In the genomic region with DNA sequence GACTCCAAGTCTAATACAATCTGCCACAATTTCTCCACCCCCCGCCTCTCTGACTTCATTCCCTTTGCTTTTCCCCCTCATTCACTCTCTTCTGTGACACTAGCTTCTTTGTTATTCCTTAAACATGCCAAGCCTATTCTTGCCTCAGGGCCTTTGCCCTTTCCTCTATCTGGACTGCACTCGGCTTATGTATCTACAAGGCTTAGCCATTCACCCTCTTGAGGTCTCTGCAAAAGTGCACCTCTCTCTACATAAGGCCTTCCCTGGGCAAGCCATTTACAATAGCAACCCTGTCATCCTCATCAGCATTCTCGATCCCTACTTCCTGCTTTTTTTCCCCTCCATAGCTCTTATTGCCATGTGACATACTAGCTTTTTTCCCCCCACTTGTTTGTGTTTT, we compare ENCODE assay signal across 30 cellular contexts.
DNase-seq lines count a peak whose midpoint lies in the region; ATAC-seq and TF ChIP-seq lines count a peak whose summit lies in the region.
"Had no signal": no experiment of that assay in that cellular context is flagged by ENCODE, and none has a peak within 500 bp of the region (broad histone marks: within the 10 kb centered on the region; RNA-seq: fewer than 3 reads in every experiment).

No MANE protein-coding gene starts in this region.

- H3K36me3 ChIP-seq in tibial nerve: no peaks in the 10 kb centered on the region
- H3K36me3 ChIP-seq: colonic mucosa, esophagus squamous epithelium, vagina, WERI-Rb-1 had no signal

- CTCF ChIA-PET in activated CD8-positive, alpha-beta memory T cell treated with anti-CD3 and anti-CD28 coated beads, Interleukin-2, amount 10 ng/mL, durations not matched to agents 7 days and 5 days (lab: Charles Lee): interaction anchor here (0.6 kb wide), 1 partner anchor 818 kb away, joined by 3 read pairs; no protein-coding TSS in a partner anchor

- TF ChIP-seq CTCF in type B pancreatic cell (conservative IDR thresholded peaks at IDR 0.05): no peak
- no peak for TF ChIP-seq CTCF in GM20000 (IDR thresholded peaks at IDR 0.05; ENCODE audit: extremely low read depth, missing control alignments)
- no peak for TF ChIP-seq CTCF in tibial nerve (IDR thresholded peaks at IDR 0.05)

- H3K9me3 Mint-ChIP-seq in activated CD8-positive, alpha-beta memory T cell treated with anti-CD3 and anti-CD28 coated beads, Interleukin-2, amount 10 ng/mL, durations not matched to agents 7 days and 5 days (ENCODE audit: low read depth): no peaks in the 10 kb centered on the region
- no peaks in the 10 kb centered on the region for H3K9me3 Mint-ChIP-seq in type B pancreatic cell
- H3K9me3 Mint-ChIP-seq: activated naive CD4-positive, alpha-beta T cell treated with anti-CD3 and anti-CD28 coated beads, Interleukin-2, amount 50 U/mL, for 24 hours; activated T-helper 17 cell treated with anti-CD3 and anti-CD28 coated beads, Interleukin-2, amount 50 U/mL, for 72 hours; CD4-positive, alpha-beta memory T cell; memory B cell had no signal

- peaks cover 5% of the 10 kb centered on the region for H3K4me1 Mint-ChIP-seq in activated CD8-positive, alpha-beta memory T cell treated with anti-CD3 and anti-CD28 coated beads, Interleukin-2, amount 10 ng/mL, durations not matched to agents 7 days and 5 days
- H3K4me1 Mint-ChIP-seq in type B pancreatic cell (ENCODE audit: unreplicated experiment): peaks cover 31% of the 10 kb centered on the region
- H3K4me1 Mint-ChIP-seq: activated naive CD4-positive, alpha-beta T cell treated with anti-CD3 and anti-CD28 coated beads, Interleukin-2, amount 50 U/mL, for 24 hours had no signal

- TF ChIP-seq EP300 in tibial nerve (IDR thresholded peaks at IDR 0.05): no peak

- H3K27me3 ChIP-seq in tibial nerve: no peaks in the 10 kb centered on the region
- H3K27me3 ChIP-seq: colonic mucosa, esophagus squamous epithelium, hepatocyte, testis, vagina had no signal

- WGBS in tibial nerve, 2 donors: 48 to 55% methylated on average over 3 of the region's 3 CpGs

- H3K27ac Mint-ChIP-seq in activated CD8-positive, alpha-beta memory T cell treated with anti-CD3 and anti-CD28 coated beads, Interleukin-2, amount 10 ng/mL, durations not matched to agents 7 days and 5 days: no peak overlapping the region
- peak overlapping the region; percentile 31 for H3K27ac Mint-ChIP-seq in type B pancreatic cell
- H3K27ac Mint-ChIP-seq: activated naive CD4-positive, alpha-beta T cell treated with anti-CD3 and anti-CD28 coated beads, Interleukin-2, amount 50 U/mL, for 24 hours; activated T-helper 17 cell treated with anti-CD3 and anti-CD28 coated beads, Interleukin-2, amount 50 U/mL, for 72 hours; CD4-positive, alpha-beta memory T cell; memory B cell had no signal

- ATAC-seq in activated CD8-positive, alpha-beta memory T cell treated with anti-CD3 and anti-CD28 coated beads, Interleukin-2, amount 10 ng/mL, durations not matched to agents 7 days and 5 days: no peak
- ATAC-seq: activated T-helper 17 cell treated with anti-CD3 and anti-CD28 coated beads, Interleukin-2, amount 50 U/mL, for 72 hours; left colon; stimulated activated naive CD8-positive, alpha-beta T cell treated with anti-CD3 and anti-CD28 coated beads, Interleukin-15, Interleukin-2, amounts not matched to agents 100 U/mL and 50 U/mL, for 24 hours had no signal

- TF ChIP-seq POLR2A in tibial nerve (IDR thresholded peaks at IDR 0.05): no peak

- H3K9me3 ChIP-seq in tibial nerve: no peaks in the 10 kb centered on the region
- H3K9me3 ChIP-seq: colonic mucosa, esophagus squamous epithelium, testis, vagina had no signal

- peaks cover 0 to 22% (median 2%) of the 10 kb centered on the region in 4 donors for H3K4me1 ChIP-seq in tibial nerve
- H3K4me1 ChIP-seq: colonic mucosa, esophagus squamous epithelium, testis had no signal

- H3K27me3 Mint-ChIP-seq in activated CD8-positive, alpha-beta memory T cell treated with anti-CD3 and anti-CD28 coated beads, Interleukin-2, amount 10 ng/mL, durations not matched to agents 7 days and 5 days: no peaks in the 10 kb centered on the region
- H3K27me3 Mint-ChIP-seq in type B pancreatic cell: no peaks in the 10 kb centered on the region
- H3K27me3 Mint-ChIP-seq: activated naive CD4-positive, alpha-beta T cell treated with anti-CD3 and anti-CD28 coated beads, Interleukin-2, amount 50 U/mL, for 24 hours; activated T-helper 17 cell treated with anti-CD3 and anti-CD28 coated beads, Interleukin-2, amount 50 U/mL, for 72 hours; CD4-positive, alpha-beta memory T cell; memory B cell had no signal

- H3K27ac ChIP-seq in tibial nerve: peak overlapping the region in 1 of 4 donors; percentile 39
- H3K27ac ChIP-seq: colonic mucosa, esophagus squamous epithelium, hepatocyte, testis, vagina, WERI-Rb-1 had no signal

- no peak overlapping the region for H3K4me3 ChIP-seq in tibial nerve
- H3K4me3 ChIP-seq: colonic mucosa, esophagus squamous epithelium, hepatocyte, testis, vagina had no signal

- no peak for DNase-seq in activated CD8-positive, alpha-beta memory T cell treated with anti-CD3 and anti-CD28 coated beads, Interleukin-2, amount 10 ng/mL, durations not matched to agents 7 days and 5 days
- no peak for DNase-seq in activated CD8-positive, alpha-beta memory T cell treated with anti-CD3 and anti-CD28 coated beads for 24 hours
- DNase-seq in RPMI7951 (ENCODE audit: low read depth): peak; percentile 66
- peak; percentile 93 for DNase-seq in islet precursor cell
- DNase-seq in type B pancreatic cell (ENCODE audit: extremely low spot score, unreplicated experiment): no peak
- no peak for DNase-seq in NCI-H2029 (lab: John Stamatoyannopoulos, UW)
- DNase-seq in GM20000 (ENCODE audit: low spot score): no peak
- DNase-seq in tibial nerve (ENCODE audit: low spot score in 2 of 2): no peak
- DNase-seq: activated CD4-positive, alpha-beta T cell treated with anti-CD3 and anti-CD28 coated beads, Interleukin-2, amount 50 U/mL, for 1 hour; activated CD8-positive, alpha-beta memory T cell treated with anti-CD3 and anti-CD28 coated beads, Interleukin-2, amount 50 U/mL, for 48 hours; AML-193; CD4-positive, alpha-beta memory T cell; colonic mucosa; DMS 273 treated with DMSO at 0.1 percent for 48 hours; esophagus squamous epithelium; HCEC 1CT; KBM-7; left colon; NCI-H510A treated with DMSO at 0.1 percent for 48 hours; nucleus accumbens; SIG-M5; stimulated activated naive CD8-positive, alpha-beta T cell treated with anti-CD3 and anti-CD28 coated beads, Interleukin-15, Interleukin-2, amounts not matched to agents 100 U/mL and 50 U/mL, for 24 hours; T1000; testis; WERI-Rb-1 had no signal

- peaks cover 3% of the 10 kb centered on the region for H3K36me3 Mint-ChIP-seq in activated CD8-positive, alpha-beta memory T cell treated with anti-CD3 and anti-CD28 coated beads, Interleukin-2, amount 10 ng/mL, durations not matched to agents 7 days and 5 days
- H3K36me3 Mint-ChIP-seq in type B pancreatic cell: peaks cover 3% of the 10 kb centered on the region

- H3K4me3 Mint-ChIP-seq in activated CD8-positive, alpha-beta memory T cell treated with anti-CD3 and anti-CD28 coated beads, Interleukin-2, amount 10 ng/mL, durations not matched to agents 7 days and 5 days: peak overlapping the region; percentile 6
- H3K4me3 Mint-ChIP-seq in type B pancreatic cell: no peak overlapping the region
- H3K4me3 Mint-ChIP-seq: activated naive CD4-positive, alpha-beta T cell treated with anti-CD3 and anti-CD28 coated beads, Interleukin-2, amount 50 U/mL, for 24 hours; activated T-helper 17 cell treated with anti-CD3 and anti-CD28 coated beads, Interleukin-2, amount 50 U/mL, for 72 hours; CD4-positive, alpha-beta memory T cell; memory B cell had no signal

Comparison
In these comparisons a context has a peak if more than half of its experiments do, and no peak if none do; other contexts are left out.
1. DNase-seq: peak in RPMI7951 (single experiment) and islet precursor cell (single experiment); none in activated CD8-positive, alpha-beta memory T cell treated with anti-CD3 and anti-CD28 coated beads, Interleukin-2, amount 10 ng/mL, durations not matched to agents 7 days and 5 days (single experiment), activated CD8-positive, alpha-beta memory T cell treated with anti-CD3 and anti-CD28 coated beads for 24 hours (single experiment), type B pancreatic cell (single experiment), NCI-H2029 (single experiment), GM20000 (single experiment) and tibial nerve (0 of 2).